Comparison of ENCODE assay signal across 1 cellular context in the genomic region with DNA sequence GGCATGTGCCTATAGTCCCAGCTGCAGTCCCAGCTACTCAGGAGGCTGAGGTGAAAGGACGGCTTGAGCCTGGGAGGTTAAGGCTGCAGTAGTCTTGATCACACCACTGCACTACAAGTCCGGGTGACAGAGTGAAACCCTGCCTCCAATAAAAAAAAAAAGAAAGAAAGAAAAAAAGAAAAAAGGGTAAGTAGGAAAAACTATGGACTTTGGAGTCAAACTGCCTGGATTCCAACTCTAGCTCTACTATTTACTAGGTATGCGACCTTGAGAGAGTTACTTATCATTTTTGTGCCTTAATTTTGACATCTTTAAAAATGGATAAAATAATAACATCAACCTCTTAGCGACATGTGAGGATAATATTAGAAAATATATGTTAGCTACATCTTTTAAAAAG.
TF ChIP-seq lines count a peak whose summit lies in the region.

No MANE protein-coding gene starts in this region.

TF ChIP-seq in HepG2, 621 proteins besides CTCF, POLR2A, EP300 and RAD21 (continued from another document):
- TF ChIP-seq, protein P1, sequence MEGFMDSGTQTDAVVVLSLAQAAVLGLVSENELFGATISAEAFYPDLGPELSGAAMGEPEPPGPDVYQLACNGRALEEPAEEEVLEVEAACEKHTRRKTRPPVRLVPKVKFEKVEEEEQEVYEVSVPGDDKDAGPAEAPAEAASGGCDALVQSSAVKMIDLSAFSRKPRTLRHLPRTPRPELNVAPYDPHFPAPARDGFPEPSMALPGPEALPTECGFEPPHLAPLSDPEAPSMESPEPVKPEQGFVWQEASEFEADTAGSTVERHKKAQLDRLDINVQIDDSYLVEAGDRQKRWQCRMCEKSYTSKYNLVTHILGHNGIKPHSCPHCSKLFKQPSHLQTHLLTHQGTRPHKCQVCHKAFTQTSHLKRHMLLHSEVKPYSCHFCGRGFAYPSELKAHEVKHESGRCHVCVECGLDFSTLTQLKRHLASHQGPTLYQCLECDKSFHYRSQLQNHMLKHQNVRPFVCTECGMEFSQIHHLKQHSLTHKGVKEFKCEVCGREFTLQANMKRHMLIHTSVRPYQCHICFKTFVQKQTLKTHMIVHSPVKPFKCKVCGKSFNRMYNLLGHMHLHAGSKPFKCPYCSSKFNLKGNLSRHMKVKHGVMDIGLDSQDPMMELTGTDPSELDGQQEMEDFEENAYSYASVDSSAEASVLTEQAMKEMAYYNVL (CRISPR knock-in tag; IDR thresholded peaks at IDR 0.05; ENCODE audit: borderline replicate concordance): peak; percentile 29; the same call in 1 of the 2 replicates
TF ChIP-seq in HepG2: peak in this region for 2.
